In genomic region chr11:112302226-112302868, GRCh38 we compare ENCODE assay signal across 14 cellular contexts. TPM values are rescaled to one million over a fixed set of nuclear protein-coding genes. Genes with fewer than 3 reads are reported as not detected.
DNase-seq lines count a peak whose midpoint lies in the region; ATAC-seq, FAIRE-seq and TF ChIP-seq lines count a peak whose summit lies in the region.
"Had no signal": no experiment of that assay in that cellular context is flagged by ENCODE, and none has a peak within 500 bp of the region (broad histone marks: within the 10 kb centered on the region; RNA-seq: fewer than 3 reads in every experiment).

No MANE protein-coding gene starts in this region.

- ATAC-seq in A549 (0 out of 6 replicates have a peak, but pooled peaks of 1 of the 2 experiments have one; percentile 33), WTC11 (peak; percentile 14; the same call in 1 of the 2 replicates), HG03097 (IDR thresholded peaks at IDR 0.05; ENCODE audit: low FRiP score, unreplicated experiment) (no peak)

- no peaks in the 10 kb centered on the region for H3K36me3 Mint-ChIP-seq in WTC11

- no peak for FAIRE-seq in A549 (lab: Jason Lieb, UNC)
- FAIRE-seq: GM18507 had no signal

- H3K4me3 Mint-ChIP-seq in WTC11: no peak overlapping the region
- H3K4me3 Mint-ChIP-seq: activated B cell treated with CpG ODN at 0.5 μM for 24 hours had no signal

- no peaks in the 10 kb centered on the region for H3K36me3 ChIP-seq in HEK293 (ENCODE audit: control insufficient read depth in 2 of 2, insufficient read depth in 1 of 2, low read length in 2 of 2)
- no peaks in the 10 kb centered on the region for H3K36me3 ChIP-seq in testis (ENCODE audit: low read depth, missing control alignments)
- no peaks in the 10 kb centered on the region for H3K36me3 ChIP-seq in H7 (replicated peaks; ENCODE audit: control insufficient read depth, insufficient read depth, low read length)

- no peak overlapping the region for H3K4me3 ChIP-seq in A549
- no peak overlapping the region for H3K4me3 ChIP-seq in HEK293 (ENCODE audit: low read depth, low read length)
- H3K4me3 ChIP-seq in testis: no peak overlapping the region
- H3K4me3 ChIP-seq in H7 (ENCODE audit: insufficient read depth, low read depth, low read length): no peak overlapping the region

- H3K27ac Mint-ChIP-seq in WTC11: no peak overlapping the region; the same call in 1 of the 2 replicates
- H3K27ac Mint-ChIP-seq: activated B cell treated with CpG ODN at 0.5 μM for 24 hours had no signal

- H3K27me3 ChIP-seq in testis (no peaks in the 10 kb centered on the region), H7 (ENCODE audit: control insufficient read depth, insufficient read depth, low read length) (no peaks in the 10 kb centered on the region)

- H3K9me3 ChIP-seq in A549: no peaks in the 10 kb centered on the region
- no peaks in the 10 kb centered on the region for H3K9me3 ChIP-seq in HEK293 (ENCODE audit: control insufficient read depth, insufficient read depth, low read depth, low read length)
- H3K9me3 ChIP-seq in testis: no peaks in the 10 kb centered on the region

- peaks cover 39% of the 10 kb centered on the region for H3K4me1 Mint-ChIP-seq in WTC11
- H3K4me1 Mint-ChIP-seq: activated B cell treated with CpG ODN at 0.5 μM for 24 hours had no signal

- no peaks in the 10 kb centered on the region for H3K9me3 Mint-ChIP-seq in WTC11
- H3K9me3 Mint-ChIP-seq: activated B cell treated with CpG ODN at 0.5 μM for 24 hours had no signal

- WGBS in A549 (ENCODE audit: missing lambda C conversion rate): 39% methylated on average over 5 of the region's 5 CpGs
- 70 to 77% methylated on average over 5 of the region's 5 CpGs for WGBS in testis, 2 donors

- TF ChIP-seq EP300 in A549 (IDR thresholded peaks at IDR 0.05): no peak

- peak overlapping the region; percentile 80 for H3K4me2 ChIP-seq in A549

- peaks cover 23% of the 10 kb centered on the region for H3K4me1 ChIP-seq in A549
- H3K4me1 ChIP-seq in HEK293 (ENCODE audit: control insufficient read depth, insufficient read depth, low read length): peaks cover 4% of the 10 kb centered on the region; the same call in 1 of the 2 replicates
- no peaks in the 10 kb centered on the region for H3K4me1 ChIP-seq in testis

- POLR2A ChIA-PET in A549 (lab: Yijun Ruan, JAX) (interaction anchor here (1.0 kb wide), 1 partner anchor 8 kb away, joined by 3 read pairs; no protein-coding TSS in a partner anchor), HEK293 (lab: Yijun Ruan, JAX) (no interaction called here), WTC11 (lab: Charles Lee) (no interaction called here)

- TF ChIP-seq POLR2A in A549 (IDR thresholded peaks at IDR 0.05; ENCODE audit: low read length) (no peak), testis (IDR thresholded peaks at IDR 0.05) (no peak)

- no peak for TF ChIP-seq CTCF in A549 (IDR thresholded peaks at IDR 0.05)
- TF ChIP-seq CTCF in HEK293 (tag by site-specific recombination; IDR thresholded peaks at IDR 0.05): no peak
- TF ChIP-seq CTCF in WTC11 (IDR thresholded peaks at IDR 0.05): no peak
- no peak for TF ChIP-seq CTCF in testis (IDR thresholded peaks at IDR 0.05)

- no peaks in the 10 kb centered on the region for H3K27me3 Mint-ChIP-seq in WTC11 (ENCODE audit: low read depth)
- H3K27me3 Mint-ChIP-seq: activated B cell treated with CpG ODN at 0.5 μM for 24 hours had no signal

- H3K27ac ChIP-seq in A549 (peak overlapping the region; percentile 72 to 79), HEK293 (ENCODE audit: extremely low read depth, low read depth, low read length) (peak overlapping the region; percentile 56; the same call in 1 of the 2 replicates), testis (no peak overlapping the region)

- peak in 1 of 2 experiments; percentile 6 for DNase-seq in A549 (ENCODE audit: low read depth in 1 of 2, low spot score in 1 of 2)
- no peak for DNase-seq in WTC11 (ENCODE audit: low spot score)
- DNase-seq in islet precursor cell: peak; percentile 23
- no peak for DNase-seq in testis
- DNase-seq in H7: no peak
- DNase-seq in NCI-H345 treated with DMSO at 0.1 percent for 48 hours (lab: John Stamatoyannopoulos, UW; ENCODE audit: unreplicated experiment): no peak
- DNase-seq: activated B cell treated with CpG ODN at 0.5 μM for 24 hours, anterior cingulate cortex, glutamatergic neuron, NCI-H524 had no signal

- intact Hi-C loops in testis (cut with DNase I; ENCODE audit: low total_unique reads): no loop called here

- no peak for TF ChIP-seq RAD21 in A549 (conservative IDR thresholded peaks at IDR 0.05 in 1 of 2, IDR thresholded peaks at IDR 0.05 in 1 of 2)

- CTCF ChIA-PET in A549 (lab: Yijun Ruan, JAX): no interaction called here
- CTCF ChIA-PET in HEK293 (lab: Yijun Ruan, JAX): interaction anchor here (0.7 to 0.8 kb wide), 2 partner anchors 152 to 188 kb away, joined by 3 to 5 read pairs; no protein-coding TSS in a partner anchor
- CTCF ChIA-PET in WTC11 (lab: Charles Lee): interaction anchor here (1.3 kb wide), 1 partner anchor 9 kb away, joined by 3 read pairs; no protein-coding TSS in a partner anchor

TF ChIP-seq in A549, 52 proteins besides CTCF, POLR2A, EP300 and RAD21:
- TF ChIP-seq NFE2L2 (conservative IDR thresholded peaks at IDR 0.05; ENCODE audit: low read length): peak; percentile 95
- no peak for TF ChIP-seq CEBPB (IDR thresholded peaks at IDR 0.05)
- no peak for TF ChIP-seq CBX8 (IDR thresholded peaks at IDR 0.05)
- peak; percentile 94 for TF ChIP-seq MAFK (IDR thresholded peaks at IDR 0.05; ENCODE audit: partially characterized antibody)

TF ChIP-seq in HEK293, 187 proteins besides CTCF, POLR2A, EP300 and RAD21 (continues in another document):
- TF ChIP-seq ZNF335 (tag by site-specific recombination; conservative IDR thresholded peaks at IDR 0.05) (0 out of 2 replicates have a peak, but pooled peaks have one; percentile 9), ZNF571 (tag by site-specific recombination; IDR thresholded peaks at IDR 0.05) (no peak), ZBTB17 (tag by site-specific recombination; IDR thresholded peaks at IDR 0.05) (peak; percentile 58)

TF ChIP-seq in WTC11, 78 proteins besides CTCF, POLR2A, EP300 and RAD21:
- TF ChIP-seq ATF1 (CRISPR knock-in tag; IDR thresholded peaks at IDR 0.05) (no peak), E2F5 (CRISPR knock-in tag; IDR thresholded peaks at IDR 0.05) (no peak), ZNF671 (CRISPR knock-in tag; IDR thresholded peaks at IDR 0.05) (no peak), ZNF219 (CRISPR knock-in tag; IDR thresholded peaks at IDR 0.05; ENCODE audit: borderline replicate concordance) (no peak), SMAD4 (CRISPR knock-in tag; IDR thresholded peaks at IDR 0.05) (no peak), RORB (CRISPR knock-in tag; IDR thresholded peaks at IDR 0.05) (no peak), NFATC4 (CRISPR knock-in tag; IDR thresholded peaks at IDR 0.05) (no peak)

RNA-seq across cellular contexts. Expression of gene PLET1, which starts 41.7 kb away (rescaled TPM):
- polyA plus RNA-seq in A549 (2011; rRNA removed) (not detected in 2 replicates), A549 (2017; fragmentation: RNase III; extraction: RNeasy Plus Mini Kit Qiagen cat#74134 plus additional on column Dnase treatment) (not detected in 3 replicates), testis (ENCODE audit: insufficient read depth, low read depth, low replicate concordance) (not detected)
- not detected in 2 replicates for polyA plus RNA-seq in A549 (2012; cell fraction: cytosol; rRNA removed)
- polyA plus RNA-seq in A549 (2012; cell fraction: nucleus; rRNA removed): not detected in 2 replicates
- polyA minus RNA-seq in A549 (2011; rRNA and poly(A)+ RNA removed): 0.17 TPM in 1 of 2 replicates, not detected in the other
- total RNA-seq in WTC11 (2021) (not detected in 3 replicates), testis (not detected)
- not detected in 2 replicates for total RNA-seq in H7 (2014; rRNA removed; shearing (Covaris generic))
- total RNA-seq: activated B cell treated with CpG ODN at 0.5 μM for 24 hours, HT1080 had no signal

Comparison
In these comparisons a context has a peak if more than half of its experiments do, and no peak if none do; other contexts are left out.
1. H3K27ac ChIP-seq: peak in A549 (2 of 2) and HEK293 (single experiment); none in testis (0 of 2).